ENCODE assay signal across 15 cellular contexts in genomic region chr9:22111871-22112247, GRCh38.
DNase-seq lines count a peak whose midpoint lies in the region; ATAC-seq and TF ChIP-seq lines count a peak whose summit lies in the region.
"Had no signal": no experiment of that assay in that cellular context is flagged by ENCODE, and none has a peak within 500 bp of the region (broad histone marks: within the 10 kb centered on the region; RNA-seq: fewer than 3 reads in every experiment).

No MANE protein-coding gene starts in this region.

- no peak overlapping the region; the same call in 1 of the 2 replicates for H3K4me3 ChIP-seq in ACC112 (ENCODE audit: low read depth, low read length)
- H3K4me3 ChIP-seq in mesenchymal stem cell (ENCODE audit: insufficient read depth in 1 of 2, low read depth in 1 of 2, low read length in 2 of 2): no peak overlapping the region
- H3K4me3 ChIP-seq in suprapubic skin: no peak overlapping the region
- H3K4me3 ChIP-seq: tibial nerve had no signal

- DNase-seq in LHCN-M2 (ENCODE audit: low read depth): peak; percentile 70
- DNase-seq in dermis blood vessel endothelial cell: peak; percentile 27
- DNase-seq in mesenchymal stem cell: peak; percentile 66
- DNase-seq in endothelial cell (ENCODE audit: low spot score): no peak
- DNase-seq in mucosa of gallbladder (ENCODE audit: low spot score): no peak
- DNase-seq in suprapubic skin (ENCODE audit: low spot score in 2 of 2): no peak
- DNase-seq: activated CD4-positive, alpha-beta T cell treated with anti-CD3 and anti-CD28 coated beads, Interleukin-2, amount 10 ng/mL, durations not matched to agents 7 days and 5 days; activated T-cell treated with anti-CD3 and anti-CD28 coated beads, Interleukin-2, amount 50 U/mL, for 48 hours; GF-D8; glutamatergic neuron; NCI-H2081 treated with DMSO at 0.1 percent for 48 hours; stimulated activated CD4-positive, alpha-beta T cell treated with anti-CD3 and anti-CD28 coated beads, Interleukin-1b, Interleukin-23, amount 100 ng/mL, for 48 hours had no signal

- H3K9me3 ChIP-seq in mesenchymal stem cell (ENCODE audit: control insufficient read depth, low read length) (no peaks in the 10 kb centered on the region), suprapubic skin (no peaks in the 10 kb centered on the region)
- H3K9me3 ChIP-seq: tibial nerve had no signal

- H3K4me1 ChIP-seq in ACC112 (ENCODE audit: control insufficient read depth, insufficient read depth, low read length, unreplicated experiment) (peaks cover 50% of the 10 kb centered on the region), mesenchymal stem cell (ENCODE audit: control insufficient read depth, insufficient read depth, low read depth, low read length) (peaks cover 3% of the 10 kb centered on the region), suprapubic skin (no peaks in the 10 kb centered on the region)

- no peaks in the 10 kb centered on the region for H3K79me2 ChIP-seq in ACC112 (ENCODE audit: control insufficient read depth, insufficient read depth, low read length, unreplicated experiment)

- no peak overlapping the region for H4K8ac ChIP-seq in mesenchymal stem cell (ENCODE audit: low read length)

- no peak overlapping the region for H2BK120ac ChIP-seq in mesenchymal stem cell (ENCODE audit: low read depth, low read length)

- H3K9me3 Mint-ChIP-seq in endothelial cell (ENCODE audit: unreplicated experiment): no peaks in the 10 kb centered on the region

- H3K27ac ChIP-seq in ACC112 (ENCODE audit: low read depth, low read length) (peak overlapping the region; percentile 78), mesenchymal stem cell (ENCODE audit: low read length, poor library complexity, severe bottlenecking) (peak overlapping the region; percentile 75), suprapubic skin (no peak overlapping the region)
- H3K27ac ChIP-seq: tibial nerve had no signal

- H2AFZ ChIP-seq in ACC112 (ENCODE audit: low read length, unreplicated experiment) (no peak overlapping the region), mesenchymal stem cell (ENCODE audit: low read depth, low read length) (no peak overlapping the region)

- H3K36me3 Mint-ChIP-seq in endothelial cell (ENCODE audit: low read depth, unreplicated experiment): no peaks in the 10 kb centered on the region

- H4K91ac ChIP-seq in mesenchymal stem cell (ENCODE audit: low read length): peak overlapping the region; percentile 25

- TF ChIP-seq POLR2A in suprapubic skin (IDR thresholded peaks at IDR 0.05): no peak

- peak overlapping the region; percentile 65 for H2AK5ac ChIP-seq in mesenchymal stem cell (ENCODE audit: low read length, severe bottlenecking)

- H3K4me2 ChIP-seq in mesenchymal stem cell (ENCODE audit: low read length, poor library complexity, severe bottlenecking): no peak overlapping the region

- peaks cover 3% of the 10 kb centered on the region for H3K27me3 Mint-ChIP-seq in endothelial cell (ENCODE audit: unreplicated experiment)

- no peaks in the 10 kb centered on the region for H3K79me1 ChIP-seq in mesenchymal stem cell (replicated peaks; ENCODE audit: low read length, poor library complexity, severe bottlenecking)

- H3K4me1 Mint-ChIP-seq in endothelial cell (ENCODE audit: unreplicated experiment): peaks cover 4% of the 10 kb centered on the region

- no peak for TF ChIP-seq EP300 in suprapubic skin (IDR thresholded peaks at IDR 0.05)

- peak overlapping the region in 1 of 2 experiments; percentile 42 for H2BK12ac ChIP-seq in mesenchymal stem cell (ENCODE audit: low read length in 2 of 2)

- peak overlapping the region; percentile 62 for H3K9ac ChIP-seq in mesenchymal stem cell (ENCODE audit: low read length)

- no peak overlapping the region for H3K23ac ChIP-seq in mesenchymal stem cell (ENCODE audit: low read length in 2 of 2)

- H2BK5ac ChIP-seq in mesenchymal stem cell (ENCODE audit: low read depth, low read length, poor library complexity, severe bottlenecking): peak overlapping the region; percentile 14

- H3K36me3 ChIP-seq in ACC112 (ENCODE audit: insufficient read depth, low read length) (no peaks in the 10 kb centered on the region), mesenchymal stem cell (ENCODE audit: control insufficient read depth in 1 of 2, insufficient read depth in 2 of 2, low read depth in 1 of 2, low read length in 2 of 2) (no peaks in the 10 kb centered on the region), suprapubic skin (no peaks in the 10 kb centered on the region)
- H3K36me3 ChIP-seq: tibial nerve had no signal

- no peak overlapping the region for H3K4me3 Mint-ChIP-seq in endothelial cell (ENCODE audit: unreplicated experiment)
- H3K4me3 Mint-ChIP-seq: activated CD4-positive, alpha-beta T cell treated with anti-CD3 and anti-CD28 coated beads, Interleukin-2, amount 10 ng/mL, durations not matched to agents 7 days and 5 days had no signal

- no peak for ATAC-seq in GM21717 (IDR thresholded peaks at IDR 0.05; ENCODE audit: unreplicated experiment)

- H2BK15ac ChIP-seq in mesenchymal stem cell (ENCODE audit: low read depth, poor library complexity, severe bottlenecking): no peak overlapping the region

- peak overlapping the region in 1 of 2 experiments; percentile 87 for H3K4ac ChIP-seq in mesenchymal stem cell (ENCODE audit: low read depth in 1 of 2, low read length in 2 of 2)

- peak overlapping the region in 1 of 2 experiments; percentile 87 for H3K18ac ChIP-seq in mesenchymal stem cell (ENCODE audit: low read depth in 1 of 2, low read length in 2 of 2)

- H3K27ac Mint-ChIP-seq in endothelial cell (ENCODE audit: unreplicated experiment): no peak overlapping the region
- H3K27ac Mint-ChIP-seq: activated CD4-positive, alpha-beta T cell treated with anti-CD3 and anti-CD28 coated beads, Interleukin-2, amount 10 ng/mL, durations not matched to agents 7 days and 5 days had no signal

- H3K27me3 ChIP-seq in ACC112 (ENCODE audit: insufficient read depth, low read length): no peaks in the 10 kb centered on the region
- no peaks in the 10 kb centered on the region for H3K27me3 ChIP-seq in mesenchymal stem cell (ENCODE audit: control insufficient read depth in 1 of 2, insufficient read depth in 1 of 2, low read length in 2 of 2)
- H3K27me3 ChIP-seq in suprapubic skin: no peaks in the 10 kb centered on the region
- H3K27me3 ChIP-seq: tibial nerve had no signal

- no peak for TF ChIP-seq CTCF in endothelial cell (IDR thresholded peaks at IDR 0.05; ENCODE audit: unreplicated experiment)
- no peak for TF ChIP-seq CTCF in suprapubic skin (IDR thresholded peaks at IDR 0.05)

- H3K14ac ChIP-seq in mesenchymal stem cell (ENCODE audit: low read length in 2 of 2): no peak overlapping the region

Comparison
In these comparisons a context has a peak if more than half of its experiments do, and no peak if none do; other contexts are left out.
1. DNase-seq: peak in LHCN-M2 (single experiment), dermis blood vessel endothelial cell (single experiment) and mesenchymal stem cell (single experiment); none in endothelial cell (single experiment), mucosa of gallbladder (single experiment) and suprapubic skin (0 of 2).